Comparison of ENCODE assay signal across 2 cellular contexts in the genomic region with DNA sequence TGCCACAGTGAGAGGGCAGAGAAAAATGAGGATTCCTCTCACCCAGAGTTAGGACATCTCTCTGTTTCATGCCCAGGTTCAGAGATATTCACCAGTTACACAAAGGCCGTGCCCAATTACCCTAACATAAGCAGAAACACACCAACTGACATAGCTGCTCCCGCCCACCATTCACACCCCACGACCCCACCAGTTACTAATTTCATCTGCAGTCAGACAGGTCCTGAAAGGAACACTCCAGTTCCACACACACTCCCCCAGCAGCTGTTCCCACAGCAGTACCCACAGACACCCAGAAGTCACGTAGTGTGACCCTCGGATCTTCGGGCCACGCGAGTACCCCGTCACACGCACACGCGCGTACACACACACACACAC.
TF ChIP-seq lines count a peak whose summit lies in the region.

No MANE protein-coding gene starts in this region.

TF ChIP-seq in SK-N-SH, 30 proteins besides CTCF, POLR2A, EP300 and RAD21:
- no peak for TF ChIP-seq MXI1 (IDR thresholded peaks at IDR 0.05; ENCODE audit: low read depth, low read length)
- TF ChIP-seq TCF12 (IDR thresholded peaks at IDR 0.05), result no peak
- no peak for TF ChIP-seq SIN3A (IDR thresholded peaks at IDR 0.05; ENCODE audit: borderline replicate concordance, low read depth, low read length)
- TF ChIP-seq, protein P1, sequence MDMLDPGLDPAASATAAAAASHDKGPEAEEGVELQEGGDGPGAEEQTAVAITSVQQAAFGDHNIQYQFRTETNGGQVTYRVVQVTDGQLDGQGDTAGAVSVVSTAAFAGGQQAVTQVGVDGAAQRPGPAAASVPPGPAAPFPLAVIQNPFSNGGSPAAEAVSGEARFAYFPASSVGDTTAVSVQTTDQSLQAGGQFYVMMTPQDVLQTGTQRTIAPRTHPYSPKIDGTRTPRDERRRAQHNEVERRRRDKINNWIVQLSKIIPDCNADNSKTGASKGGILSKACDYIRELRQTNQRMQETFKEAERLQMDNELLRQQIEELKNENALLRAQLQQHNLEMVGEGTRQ (IDR thresholded peaks at IDR 0.05; ENCODE audit: borderline replicate concordance, low read depth, low read length), result no peak
- no peak for TF ChIP-seq POLR2AphosphoS5 (IDR thresholded peaks at IDR 0.05; ENCODE audit: low read depth, low read length)
- TF ChIP-seq TAF1 (IDR thresholded peaks at IDR 0.05; ENCODE audit: borderline replicate concordance, low read depth, low read length), result no peak
- TF ChIP-seq ELF1 (IDR thresholded peaks at IDR 0.05), result no peak
- TF ChIP-seq GATA2 (CRISPR knock-in tag; IDR thresholded peaks at IDR 0.05), result no peak
- TF ChIP-seq SMC3 (IDR thresholded peaks at IDR 0.05; ENCODE audit: low read depth, low read length), result no peak
- TF ChIP-seq FOSL2 (IDR thresholded peaks at IDR 0.05; ENCODE audit: borderline replicate concordance, low read depth), result no peak
- TF ChIP-seq, protein P2, sequence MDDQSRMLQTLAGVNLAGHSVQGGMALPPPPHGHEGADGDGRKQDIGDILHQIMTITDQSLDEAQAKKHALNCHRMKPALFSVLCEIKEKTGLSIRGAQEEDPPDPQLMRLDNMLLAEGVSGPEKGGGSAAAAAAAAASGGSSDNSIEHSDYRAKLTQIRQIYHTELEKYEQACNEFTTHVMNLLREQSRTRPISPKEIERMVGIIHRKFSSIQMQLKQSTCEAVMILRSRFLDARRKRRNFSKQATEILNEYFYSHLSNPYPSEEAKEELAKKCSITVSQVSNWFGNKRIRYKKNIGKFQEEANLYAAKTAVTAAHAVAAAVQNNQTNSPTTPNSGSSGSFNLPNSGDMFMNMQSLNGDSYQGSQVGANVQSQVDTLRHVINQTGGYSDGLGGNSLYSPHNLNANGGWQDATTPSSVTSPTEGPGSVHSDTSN (IDR thresholded peaks at IDR 0.05), result no peak
- TF ChIP-seq RXRA (IDR thresholded peaks at IDR 0.05; ENCODE audit: borderline replicate concordance, low read depth), result no peak

TF ChIP-seq in SK-N-SH treated with all-trans-retinoic acid at 6 μM for 48 hours, 23 proteins besides CTCF, POLR2A, EP300 and RAD21:
- TF ChIP-seq, protein P3, sequence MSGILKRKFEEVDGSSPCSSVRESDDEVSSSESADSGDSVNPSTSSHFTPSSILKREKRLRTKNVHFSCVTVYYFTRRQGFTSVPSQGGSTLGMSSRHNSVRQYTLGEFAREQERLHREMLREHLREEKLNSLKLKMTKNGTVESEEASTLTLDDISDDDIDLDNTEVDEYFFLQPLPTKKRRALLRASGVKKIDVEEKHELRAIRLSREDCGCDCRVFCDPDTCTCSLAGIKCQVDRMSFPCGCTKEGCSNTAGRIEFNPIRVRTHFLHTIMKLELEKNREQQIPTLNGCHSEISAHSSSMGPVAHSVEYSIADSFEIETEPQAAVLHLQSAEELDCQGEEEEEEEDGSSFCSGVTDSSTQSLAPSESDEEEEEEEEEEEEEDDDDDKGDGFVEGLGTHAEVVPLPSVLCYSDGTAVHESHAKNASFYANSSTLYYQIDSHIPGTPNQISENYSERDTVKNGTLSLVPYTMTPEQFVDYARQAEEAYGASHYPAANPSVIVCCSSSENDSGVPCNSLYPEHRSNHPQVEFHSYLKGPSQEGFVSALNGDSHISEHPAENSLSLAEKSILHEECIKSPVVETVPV (CRISPR knock-in tag; IDR thresholded peaks at IDR 0.05), result no peak
- no peak for TF ChIP-seq ZNF70 (CRISPR knock-in tag; IDR thresholded peaks at IDR 0.05)
TF ChIP-seq in SK-N-SH treated with all-trans-retinoic acid at 6 μM for 48 hours: peak in this region for 0.
